10 cellular contexts compared by ENCODE assay signal in the genomic region with DNA sequence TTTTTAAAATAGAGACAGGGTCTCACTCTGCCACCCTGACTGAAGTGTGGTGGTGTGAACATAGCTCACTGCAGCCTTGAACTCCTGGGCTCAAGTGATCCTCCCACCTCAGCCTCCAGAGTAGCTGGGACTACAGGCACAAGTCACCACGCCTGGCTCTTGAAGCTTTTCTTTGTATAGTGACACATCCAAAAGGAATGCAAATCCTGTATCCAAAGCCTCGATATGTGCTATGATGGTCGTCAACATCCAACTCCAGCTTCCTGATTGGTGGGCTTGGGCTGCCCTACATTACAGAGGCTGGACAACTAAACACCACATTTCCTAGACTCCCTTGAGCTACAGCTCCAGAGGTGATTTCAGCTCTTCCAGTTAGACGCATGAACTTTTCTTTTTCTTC.
DNase-seq lines count a peak whose midpoint lies in the region; ATAC-seq and TF ChIP-seq lines count a peak whose summit lies in the region.
"Had no signal": no experiment of that assay in that cellular context is flagged by ENCODE, and none has a peak within 500 bp of the region (broad histone marks: within the 10 kb centered on the region; RNA-seq: fewer than 3 reads in every experiment).

No MANE protein-coding gene starts in this region.

- RAD21 ChIA-PET in HCT116 (lab: Charles Lee; ENCODE audit: low non-redundant PET in 1 of 2, low total read pairs in 2 of 2, uncharacterized antibody in 2 of 2, unreplicated experiment in 2 of 2): no interaction called here

- no peak for TF ChIP-seq RAD21 in HCT116 (IDR thresholded peaks at IDR 0.05; ENCODE audit: low read depth)

- no peaks in the 10 kb centered on the region for H3K9me3 ChIP-seq in HCT116 (ENCODE audit: control insufficient read depth in 1 of 2, insufficient read depth in 1 of 2, low read depth in 1 of 2, low read length in 2 of 2)

- H3K4me1 Mint-ChIP-seq in activated T-helper 17 cell treated with anti-CD3 and anti-CD28 coated beads, Interleukin-2, amount 50 U/mL, for 72 hours: peaks cover 23% of the 10 kb centered on the region
- peaks cover 25 to 54% of the 10 kb centered on the region in 2 donors for H3K4me1 Mint-ChIP-seq in immature natural killer cell

- no peaks in the 10 kb centered on the region for H3K79me2 ChIP-seq in HCT116 (ENCODE audit: insufficient read depth, low read length)

- no peaks in the 10 kb centered on the region for H3K9me2 ChIP-seq in HCT116 (ENCODE audit: insufficient read depth)

- ATAC-seq in HCT116 (peak; percentile 95), HG02973 (IDR thresholded peaks at IDR 0.05; ENCODE audit: unreplicated experiment) (no peak), HG03045 (IDR thresholded peaks at IDR 0.05; ENCODE audit: unreplicated experiment) (no peak)
- no peak for ATAC-seq in activated T-helper 17 cell treated with anti-CD3 and anti-CD28 coated beads, Interleukin-2, amount 50 U/mL, for 72 hours (replicated peaks)

- BruUV-seq in HCT116 (replicated peaks; lab: Mats Ljungman, UMichigan): no TSS peak

- H4K20me1 ChIP-seq in HCT116 (ENCODE audit: insufficient read depth): no peaks in the 10 kb centered on the region

- peak overlapping the region; percentile 72 for H2AFZ ChIP-seq in HCT116 (ENCODE audit: low read depth, low read length, poor library complexity, severe bottlenecking)

- H3K4me3 Mint-ChIP-seq in activated T-helper 17 cell treated with anti-CD3 and anti-CD28 coated beads, Interleukin-2, amount 50 U/mL, for 72 hours: no peak overlapping the region
- no peak overlapping the region for H3K4me3 Mint-ChIP-seq in immature natural killer cell

- no peaks in the 10 kb centered on the region for H3K27me3 ChIP-seq in HCT116 (ENCODE audit: insufficient read depth, low read length)

- no peaks in the 10 kb centered on the region for H3K27me3 Mint-ChIP-seq in activated T-helper 17 cell treated with anti-CD3 and anti-CD28 coated beads, Interleukin-2, amount 50 U/mL, for 72 hours
- peaks cover 1 to 11% (median 5%) of the 10 kb centered on the region in 3 donors for H3K27me3 Mint-ChIP-seq in immature natural killer cell (ENCODE audit: low read depth in 3 of 3)

- intact Hi-C loops in HCT116 (cut with micrococcal nuclease): no loop called here

- no peaks in the 10 kb centered on the region for H3K9me3 Mint-ChIP-seq in activated T-helper 17 cell treated with anti-CD3 and anti-CD28 coated beads, Interleukin-2, amount 50 U/mL, for 72 hours
- H3K9me3 Mint-ChIP-seq in immature natural killer cell: no peaks in the 10 kb centered on the region

- CTCF ChIA-PET in HCT116 (lab: Charles Lee): interaction anchor here (0.9 to 1.4 kb wide), 2 partner anchors 16 to 86 kb away, joined by 3 to 5 read pairs; no protein-coding TSS in a partner anchor

- TF ChIP-seq POLR2A in HCT116 (IDR thresholded peaks at IDR 0.05; ENCODE audit: borderline replicate concordance, extremely low read depth, insufficient read depth, insufficient read length): no peak

- no peak overlapping the region for H3K4me3 ChIP-seq in HCT116 (replicated peaks in 1 of 2; ENCODE audit: low read depth in 1 of 2, low read length in 2 of 2)
- H3K4me3 ChIP-seq: skin epidermis had no signal

- H3K27ac Mint-ChIP-seq in activated T-helper 17 cell treated with anti-CD3 and anti-CD28 coated beads, Interleukin-2, amount 50 U/mL, for 72 hours: peak overlapping the region; percentile 58
- H3K27ac Mint-ChIP-seq in immature natural killer cell: peak overlapping the region; percentile 42 to 87 (median 58)

- peaks cover 8 to 11% of the 10 kb centered on the region in 2 experiments for H3K4me1 ChIP-seq in HCT116 (ENCODE audit: control insufficient read depth in 1 of 2, insufficient read depth in 2 of 2, low read length in 2 of 2)

- no peak overlapping the region for H3K9ac ChIP-seq in HCT116 (ENCODE audit: low read length)

- no peak overlapping the region for H3K27ac ChIP-seq in HCT116 (ENCODE audit: low read depth, low read length)
- H3K27ac ChIP-seq: skin epidermis had no signal

- H3K36me3 ChIP-seq in HCT116 (ENCODE audit: control insufficient read depth in 1 of 2, insufficient read depth in 2 of 2, low read length in 2 of 2): no peaks in the 10 kb centered on the region

- peak; percentile 23 for DNase-seq in AG20443 (ENCODE audit: low spot score)
- peak; percentile 73 for DNase-seq in HCT116 (ENCODE audit: low read depth, low spot score)
- no peak for DNase-seq in immature natural killer cell
- DNase-seq in HPDE6-E6E7 (ENCODE audit: extremely low spot score): no peak
- DNase-seq in hypothalamus (lab: John Stamatoyannopoulos, UW): no peak
- DNase-seq: NCI-H526 treated with DMSO at 0.1 percent for 48 hours had no signal

- H3K4me2 ChIP-seq in HCT116 (ENCODE audit: low read length): peak overlapping the region; percentile 43; the same call in 1 of the 2 replicates

- TF ChIP-seq CTCF in HCT116 (IDR thresholded peaks at IDR 0.05 in 2 of 3, conservative IDR thresholded peaks at IDR 0.05 in 1 of 3; ENCODE audit: borderline replicate concordance in 1 of 3, insufficient read depth in 1 of 3, low read depth in 2 of 3, low read length in 2 of 3): no peak

- POLR2A ChIA-PET in HCT116 (lab: Charles Lee): no interaction called here

- H3K36me3 Mint-ChIP-seq in activated T-helper 17 cell treated with anti-CD3 and anti-CD28 coated beads, Interleukin-2, amount 50 U/mL, for 72 hours (ENCODE audit: low read depth): peaks cover 92% of the 10 kb centered on the region
- H3K36me3 Mint-ChIP-seq in immature natural killer cell: peaks cover 12 to 49% (median 40%) of the 10 kb centered on the region in 3 donors

TF ChIP-seq in HCT116, 20 proteins besides CTCF, POLR2A, EP300 and RAD21:
- no peak for TF ChIP-seq EZH2phosphoT487 (IDR thresholded peaks at IDR 0.05; ENCODE audit: borderline replicate concordance)
- peak; percentile 40; the same call in 1 of the 2 replicates for TF ChIP-seq JUND (IDR thresholded peaks at IDR 0.05)
- TF ChIP-seq TCF7L2 (IDR thresholded peaks at IDR 0.05; ENCODE audit: borderline replicate concordance, extremely low read depth, insufficient read depth, insufficient read length): no peak
- peak; percentile 45; the same call in 1 of the 2 replicates for TF ChIP-seq FOSL1 (IDR thresholded peaks at IDR 0.05; ENCODE audit: low read depth)
- no peak for TF ChIP-seq SIN3A (IDR thresholded peaks at IDR 0.05; ENCODE audit: low read depth)
- TF ChIP-seq ZFX (IDR thresholded peaks at IDR 0.05): no peak
TF ChIP-seq in HCT116: peak in this region for 2.

Comparison
In these comparisons a context has a peak if more than half of its experiments do, and no peak if none do; other contexts are left out.
1. DNase-seq: peak in AG20443 (single experiment) and HCT116 (single experiment); none in immature natural killer cell (0 of 3), HPDE6-E6E7 (single experiment) and hypothalamus (0 of 51).